25 cellular contexts compared by ENCODE assay signal in the genomic region with DNA sequence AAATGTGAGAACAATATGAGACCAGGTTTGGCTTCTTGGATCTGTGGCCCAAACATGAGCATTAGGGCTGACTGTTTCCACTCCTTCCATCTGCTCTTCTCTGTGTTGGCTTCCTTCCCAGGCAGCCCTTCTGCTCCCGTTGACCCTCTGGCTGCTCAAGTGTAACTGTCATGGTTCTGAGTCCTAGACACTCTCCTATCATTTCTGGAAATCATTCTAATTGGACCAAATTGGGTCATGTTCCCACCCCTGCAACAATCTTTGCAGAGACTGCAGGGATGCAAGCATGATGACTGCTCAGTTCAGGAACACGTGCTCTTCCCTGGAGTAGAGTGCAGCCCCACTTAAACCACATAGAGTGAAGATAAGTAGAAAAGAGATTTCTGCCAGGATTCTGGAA.
DNase-seq lines count a peak whose midpoint lies in the region; ATAC-seq lines count a peak whose summit lies in the region.
"Had no signal": no experiment of that assay in that cellular context is flagged by ENCODE, and none has a peak within 500 bp of the region (broad histone marks: within the 10 kb centered on the region; RNA-seq: fewer than 3 reads in every experiment).

No MANE protein-coding gene starts in this region.

- H3K27ac Mint-ChIP-seq in T-helper 17 cell, result no peak overlapping the region
- no peak overlapping the region for H3K27ac Mint-ChIP-seq in activated CD4-positive, alpha-beta T cell treated with anti-CD3 and anti-CD28 coated beads, Interleukin-2, amount 10 ng/mL, durations not matched to agents 7 days and 5 days
- H3K27ac Mint-ChIP-seq: activated B cell treated with CpG ODN at 0.5 μM for 24 hours; CD4-positive, CD25-positive, alpha-beta regulatory T cell; effector memory CD8-positive, alpha-beta T cell had no signal

- H3K4me3 Mint-ChIP-seq in T-helper 17 cell, result no peak overlapping the region
- H3K4me3 Mint-ChIP-seq in activated CD4-positive, alpha-beta T cell treated with anti-CD3 and anti-CD28 coated beads, Interleukin-2, amount 10 ng/mL, durations not matched to agents 7 days and 5 days, result no peak overlapping the region
- H3K4me3 Mint-ChIP-seq: activated B cell treated with CpG ODN at 0.5 μM for 24 hours; activated T-cell treated with anti-CD3 and anti-CD28 coated beads, Interleukin-2, amount 50 U/mL, for 4 hours; CD4-positive, CD25-positive, alpha-beta regulatory T cell; effector memory CD8-positive, alpha-beta T cell; neural crest cell had no signal

- no peaks in the 10 kb centered on the region for H3K9me3 Mint-ChIP-seq in activated CD4-positive, alpha-beta T cell treated with anti-CD3 and anti-CD28 coated beads, Interleukin-2, amount 10 ng/mL, durations not matched to agents 7 days and 5 days
- H3K9me3 Mint-ChIP-seq: activated B cell treated with CpG ODN at 0.5 μM for 24 hours; activated T-cell treated with anti-CD3 and anti-CD28 coated beads, Interleukin-2, amount 50 U/mL, for 4 hours; neural crest cell had no signal

- peak; percentile 25 to 33 for DNase-seq in SHP77 (lab: John Stamatoyannopoulos, UW)
- no peak for DNase-seq in SHP77 treated with DMSO at 0.1 percent for 48 hours (lab: John Stamatoyannopoulos, UW)
- DNase-seq in NCI-H524 treated with DMSO at 0.1 percent for 48 hours (lab: John Stamatoyannopoulos, UW), result peak; percentile 90
- peak; percentile 96 to 98 for DNase-seq in cerebellar nuclear complex (lab: John Stamatoyannopoulos, UW)
- DNase-seq in T-helper 17 cell, result no peak
- DNase-seq in activated CD4-positive, alpha-beta T cell treated with anti-CD3 and anti-CD28 coated beads, Interleukin-2, amount 10 ng/mL, durations not matched to agents 7 days and 5 days, result no peak
- DNase-seq: activated B cell treated with CpG ODN at 0.5 μM for 24 hours; activated T-cell treated with anti-CD3 and anti-CD28 coated beads, Interleukin-2, amount 50 U/mL, for 4 hours; Calu3; CD4-positive, CD25-positive, alpha-beta regulatory T cell; effector memory CD8-positive, alpha-beta T cell; MM.1S; NCI-H1417 treated with DMSO at 0.1 percent for 48 hours; NCI-H774; small intestine; stimulated activated naive CD4-positive, alpha-beta T cell treated with Interleukin-2 at 50 U/mL for 16 hours; T-helper 1 cell; upper lobe of right lung had no signal

- no peaks in the 10 kb centered on the region for H3K27me3 Mint-ChIP-seq in T-helper 17 cell
- H3K27me3 Mint-ChIP-seq in activated CD4-positive, alpha-beta T cell treated with anti-CD3 and anti-CD28 coated beads, Interleukin-2, amount 10 ng/mL, durations not matched to agents 7 days and 5 days, result no peaks in the 10 kb centered on the region
- H3K27me3 Mint-ChIP-seq: activated B cell treated with CpG ODN at 0.5 μM for 24 hours; CD4-positive, CD25-positive, alpha-beta regulatory T cell; effector memory CD8-positive, alpha-beta T cell had no signal

- ATAC-seq in T-helper 17 cell (no peak), GM19455 (IDR thresholded peaks at IDR 0.05; ENCODE audit: unreplicated experiment) (no peak), HG03354 (IDR thresholded peaks at IDR 0.05; ENCODE audit: poor library complexity, severe bottlenecking, unreplicated experiment) (no peak)
- ATAC-seq: activated T-cell treated with anti-CD3 and anti-CD28 coated beads, Interleukin-2, amount 50 U/mL, for 4 hours; effector memory CD8-positive, alpha-beta T cell; left lobe of liver; upper lobe of right lung had no signal

- no peaks in the 10 kb centered on the region for H3K9me3 ChIP-seq in T-helper 17 cell (ENCODE audit: control insufficient read depth, low read length, poor library complexity, severe bottlenecking)
- H3K9me3 ChIP-seq: ascending aorta, SJSA1, suprapubic skin, upper lobe of right lung had no signal

- no peaks in the 10 kb centered on the region for H3K4me1 Mint-ChIP-seq in T-helper 17 cell
- H3K4me1 Mint-ChIP-seq in activated CD4-positive, alpha-beta T cell treated with anti-CD3 and anti-CD28 coated beads, Interleukin-2, amount 10 ng/mL, durations not matched to agents 7 days and 5 days, result no peaks in the 10 kb centered on the region
- H3K4me1 Mint-ChIP-seq: activated B cell treated with CpG ODN at 0.5 μM for 24 hours; CD4-positive, CD25-positive, alpha-beta regulatory T cell; neural crest cell had no signal

- POLR2A ChIA-PET in activated CD4-positive, alpha-beta T cell treated with anti-CD3 and anti-CD28 coated beads, Interleukin-2, amount 10 ng/mL, durations not matched to agents 7 days and 5 days (lab: Charles Lee), result no interaction called here

- CTCF ChIA-PET in activated CD4-positive, alpha-beta T cell treated with anti-CD3 and anti-CD28 coated beads, Interleukin-2, amount 10 ng/mL, durations not matched to agents 7 days and 5 days (lab: Charles Lee), result no interaction called here

- no peaks in the 10 kb centered on the region for H3K36me3 Mint-ChIP-seq in T-helper 17 cell (ENCODE audit: low read depth)
- no peaks in the 10 kb centered on the region for H3K36me3 Mint-ChIP-seq in activated CD4-positive, alpha-beta T cell treated with anti-CD3 and anti-CD28 coated beads, Interleukin-2, amount 10 ng/mL, durations not matched to agents 7 days and 5 days (ENCODE audit: low read depth)
- H3K36me3 Mint-ChIP-seq: CD4-positive, CD25-positive, alpha-beta regulatory T cell had no signal

Comparison
In these comparisons a context has a peak if more than half of its experiments do, and no peak if none do; other contexts are left out.
1. DNase-seq: peak in SHP77 (2 of 2), NCI-H524 treated with DMSO at 0.1 percent for 48 hours (single experiment) and cerebellar nuclear complex (2 of 2); none in SHP77 treated with DMSO at 0.1 percent for 48 hours (single experiment), T-helper 17 cell (0 of 3) and activated CD4-positive, alpha-beta T cell treated with anti-CD3 and anti-CD28 coated beads, Interleukin-2, amount 10 ng/mL, durations not matched to agents 7 days and 5 days (single experiment).